ENCODE assay signal across 26 cellular contexts in the genomic region with DNA sequence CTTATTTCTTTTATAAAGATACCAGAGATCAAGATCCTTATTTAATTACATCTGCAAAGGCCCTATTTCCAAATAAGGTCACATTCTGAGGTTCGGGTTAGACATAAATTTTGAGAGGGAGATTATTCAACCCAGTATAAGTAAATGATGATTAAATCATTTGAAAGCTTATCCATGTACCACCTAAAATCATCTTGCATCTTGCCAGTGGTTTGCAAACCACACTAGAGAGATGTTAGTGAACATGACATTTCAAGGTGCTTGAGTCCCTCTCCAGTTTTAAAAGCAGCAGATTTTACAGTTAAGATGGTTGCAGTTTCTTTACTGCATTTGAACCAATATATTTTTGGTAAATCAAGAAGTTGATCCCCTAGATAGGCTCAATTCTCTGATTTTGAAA.
"Had no signal": no experiment of that assay in that cellular context is flagged by ENCODE, and none has a peak within 500 bp of the region (broad histone marks: within the 10 kb centered on the region; RNA-seq: fewer than 3 reads in every experiment).

No MANE protein-coding gene starts in this region.

- H3K27ac Mint-ChIP-seq: activated CD8-positive, alpha-beta T cell treated with anti-CD3 and anti-CD28 coated beads for 36 hours; activated naive CD4-positive, alpha-beta T cell treated with anti-CD3 and anti-CD28 coated beads, Interleukin-2, amount 10 ng/mL, durations not matched to agents 7 days and 5 days; activated naive CD4-positive, alpha-beta T cell treated with anti-CD3 and anti-CD28 coated beads, Interleukin-2, amount 50 U/mL, for 72 hours; dendritic cell treated with granulocyte-macrophage colony-stimulating factor and Interleukin-4, amounts not matched to agents 40 ng/mL and 50 ng/mL, for 4 days; endodermal cell had no signal

- H3K27me3 ChIP-seq: adrenal gland, body of pancreas, cardiac muscle cell, dorsolateral prefrontal cortex had no signal

- H3K36me3 ChIP-seq: adrenal gland, cardiac muscle cell had no signal

- H3K4me3 Mint-ChIP-seq: activated CD8-positive, alpha-beta T cell treated with anti-CD3 and anti-CD28 coated beads for 36 hours; activated naive CD4-positive, alpha-beta T cell treated with anti-CD3 and anti-CD28 coated beads, Interleukin-2, amount 10 ng/mL, durations not matched to agents 7 days and 5 days; activated T-cell treated with anti-CD3 and anti-CD28 coated beads, Interleukin-2, amount 50 U/mL, for 4 hours; dendritic cell treated with granulocyte-macrophage colony-stimulating factor and Interleukin-4, amounts not matched to agents 40 ng/mL and 50 ng/mL, for 4 days; endodermal cell had no signal

- DNase-seq: activated CD4-positive, alpha-beta T cell treated with anti-CD3 and anti-CD28 coated beads for 4 hours; activated CD4-positive, alpha-beta T cell treated with anti-CD3 and anti-CD28 coated beads, Interleukin-2, amount 50 U/mL, for 1 hour; activated CD4-positive, alpha-beta T cell treated with anti-CD3 and anti-CD28 coated beads, Interleukin-2, amount 50 U/mL, for 48 hours; activated CD4-positive, CD25-positive, alpha-beta regulatory T cell; activated CD4-positive, CD25-positive, alpha-beta regulatory T cell treated with anti-CD3 and anti-CD28 coated beads, Interleukin-2, amount 50 U/mL, for 72 hours; activated CD8-positive, alpha-beta T cell treated with anti-CD3 and anti-CD28 coated beads for 36 hours; activated gamma-delta T cell; activated naive CD4-positive, alpha-beta T cell; activated naive CD4-positive, alpha-beta T cell treated with anti-CD3 and anti-CD28 coated beads, Interleukin-2, amount 10 ng/mL, durations not matched to agents 7 days and 5 days; activated T-cell treated with anti-CD3 and anti-CD28 coated beads, Interleukin-2, amount 50 U/mL, for 4 hours; adrenal gland; amygdala; aorta; body of pancreas; central memory CD4-positive, alpha-beta T cell; dorsolateral prefrontal cortex; effector memory CD4-positive, alpha-beta T cell; endodermal cell; foreskin fibroblast; head of caudate nucleus had no signal

- H3K4me1 Mint-ChIP-seq: activated naive CD4-positive, alpha-beta T cell treated with anti-CD3 and anti-CD28 coated beads, Interleukin-2, amount 10 ng/mL, durations not matched to agents 7 days and 5 days had no signal

- ATAC-seq: activated CD8-positive, alpha-beta T cell treated with anti-CD3 and anti-CD28 coated beads for 36 hours; activated T-cell treated with anti-CD3 and anti-CD28 coated beads, Interleukin-2, amount 50 U/mL, for 4 hours; body of pancreas; esophagus mucosa had no signal

- FAIRE-seq: frontal cortex had no signal

- H3K9me3 Mint-ChIP-seq: activated CD8-positive, alpha-beta T cell treated with anti-CD3 and anti-CD28 coated beads for 36 hours; activated naive CD4-positive, alpha-beta T cell treated with anti-CD3 and anti-CD28 coated beads, Interleukin-2, amount 10 ng/mL, durations not matched to agents 7 days and 5 days; activated naive CD4-positive, alpha-beta T cell treated with anti-CD3 and anti-CD28 coated beads, Interleukin-2, amount 50 U/mL, for 72 hours; activated T-cell treated with anti-CD3 and anti-CD28 coated beads, Interleukin-2, amount 50 U/mL, for 4 hours; dendritic cell treated with granulocyte-macrophage colony-stimulating factor and Interleukin-4, amounts not matched to agents 40 ng/mL and 50 ng/mL, for 4 days; endodermal cell had no signal

- H3K36me3 Mint-ChIP-seq: activated naive CD4-positive, alpha-beta T cell treated with anti-CD3 and anti-CD28 coated beads, Interleukin-2, amount 10 ng/mL, durations not matched to agents 7 days and 5 days; activated naive CD4-positive, alpha-beta T cell treated with anti-CD3 and anti-CD28 coated beads, Interleukin-2, amount 50 U/mL, for 72 hours had no signal

- H3K27me3 Mint-ChIP-seq: dendritic cell treated with granulocyte-macrophage colony-stimulating factor and Interleukin-4, amounts not matched to agents 40 ng/mL and 50 ng/mL, for 4 days had no signal

- H3K27ac ChIP-seq: adrenal gland, body of pancreas, cardiac muscle cell, coronary artery had no signal

- H3K9me3 ChIP-seq: adrenal gland, body of pancreas had no signal

- H3K4me3 ChIP-seq: adrenal gland, body of pancreas, cardiac muscle cell, coronary artery, dorsolateral prefrontal cortex had no signal
